ENCODE assay signal across 8 cellular contexts in the genomic region with DNA sequence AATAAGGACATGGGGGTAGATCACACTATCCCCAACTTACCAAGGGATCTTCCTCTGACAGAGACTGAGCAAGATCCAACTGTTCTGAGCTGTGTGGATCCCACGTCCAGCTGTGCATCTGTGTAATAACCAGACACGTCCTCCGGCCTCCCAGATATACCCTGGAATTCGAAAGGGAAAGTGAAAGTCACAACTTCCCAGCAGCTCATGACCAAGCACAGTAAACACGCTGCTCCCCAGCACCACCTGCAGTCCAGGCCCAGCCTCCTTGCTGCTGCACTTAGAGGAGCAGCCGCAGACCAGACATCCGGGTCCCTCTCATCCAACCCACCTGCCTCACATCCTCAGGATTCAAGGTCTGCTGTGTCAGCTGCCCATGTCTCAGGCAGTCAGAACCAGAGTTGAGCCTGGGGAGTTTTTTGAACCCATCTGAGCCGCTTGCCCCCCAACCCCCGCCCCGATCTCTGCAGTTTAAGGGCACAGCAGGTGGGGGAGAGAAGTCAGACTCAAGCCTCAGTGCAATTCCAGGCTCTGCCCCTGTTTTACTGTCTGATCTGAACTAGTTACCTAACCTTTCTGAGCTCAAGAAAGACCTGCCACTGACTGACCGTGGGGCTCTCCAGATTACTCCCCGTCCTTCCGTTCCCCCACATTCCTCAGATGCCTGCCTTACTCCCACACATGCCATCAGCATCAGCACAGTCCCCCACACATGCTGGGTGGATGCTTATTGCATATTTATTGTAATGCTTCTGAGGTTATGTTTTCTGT. TPM values are rescaled to one million over a fixed set of nuclear protein-coding genes. Genes with fewer than 3 reads are reported as not detected.
A peak's percentile ranks its signal among the peaks of the same experiment; 100 is the strongest.
DNase-seq lines count a peak whose midpoint lies in the region; ATAC-seq and TF ChIP-seq lines count a peak whose summit lies in the region.

A gene with protein sequence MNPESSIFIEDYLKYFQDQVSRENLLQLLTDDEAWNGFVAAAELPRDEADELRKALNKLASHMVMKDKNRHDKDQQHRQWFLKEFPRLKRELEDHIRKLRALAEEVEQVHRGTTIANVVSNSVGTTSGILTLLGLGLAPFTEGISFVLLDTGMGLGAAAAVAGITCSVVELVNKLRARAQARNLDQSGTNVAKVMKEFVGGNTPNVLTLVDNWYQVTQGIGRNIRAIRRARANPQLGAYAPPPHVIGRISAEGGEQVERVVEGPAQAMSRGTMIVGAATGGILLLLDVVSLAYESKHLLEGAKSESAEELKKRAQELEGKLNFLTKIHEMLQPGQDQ (minus strand): TSS at position 127 of the 771 bp plus-strand sequence. CDS start 6,365 bp downstream, outside the sequence.

- H3K4me3 ChIP-seq in DOHH2 (ENCODE audit: low read length) (peak within 1 kb of the TSS; percentile 72), fibroblast of pulmonary artery (replicated peaks; ENCODE audit: low read depth, low read length) (peak within 1 kb of the TSS; percentile 65)

- H3K27ac Mint-ChIP-seq in natural killer cell treated with Interleukin-12 subunit alpha and Interleukin-12 subunit beta and Interleukin-15 and Interleukin-18, amount 100 ng/mL, for 72 hours: peak within 1 kb of the TSS; percentile 99 to 100

- H3K4me1 ChIP-seq in DOHH2 (ENCODE audit: control insufficient read depth, low read length): peaks cover 16% of the 10 kb centered on the region

- no peaks in the 10 kb centered on the region for H3K9me2 ChIP-seq in DOHH2 (replicated peaks; ENCODE audit: control insufficient read depth, low read length)

- peak within 1 kb of the TSS; percentile 85 for H3K4me2 ChIP-seq in DOHH2 (ENCODE audit: low read length)

- peak; percentile 87 for ATAC-seq in GM21737 (IDR thresholded peaks at IDR 0.05; ENCODE audit: unreplicated experiment)
- ATAC-seq in natural killer cell treated with Interleukin-12 subunit alpha and Interleukin-12 subunit beta and Interleukin-15 and Interleukin-18, amount 100 ng/mL, for 72 hours: peak; percentile 94 to 95
- ATAC-seq in stimulated activated naive CD8-positive, alpha-beta T cell treated with anti-CD3 and anti-CD28 coated beads, Interleukin-15, Interleukin-2, amounts not matched to agents 100 U/mL and 50 U/mL, for 24 hours: peak; percentile 97

- H3K4me1 Mint-ChIP-seq in natural killer cell treated with Interleukin-12 subunit alpha and Interleukin-12 subunit beta and Interleukin-15 and Interleukin-18, amount 100 ng/mL, for 72 hours (ENCODE audit: low read depth in 2 of 2): peaks cover 47 to 55% of the 10 kb centered on the region in 2 donors

- H4K20me1 ChIP-seq in DOHH2 (ENCODE audit: control insufficient read depth, insufficient read depth, low read depth, low read length): no peaks in the 10 kb centered on the region

- H3K27ac ChIP-seq in DOHH2 (ENCODE audit: low read depth, low read length) (no peak within 1 kb of the TSS), KOPT-K1 (ENCODE audit: low read depth, low read length, poor library complexity, severe bottlenecking) (peak within 1 kb of the TSS; percentile 81)

- peaks cover 3% of the 10 kb centered on the region for H3K9me3 Mint-ChIP-seq in natural killer cell treated with Interleukin-12 subunit alpha and Interleukin-12 subunit beta and Interleukin-15 and Interleukin-18, amount 100 ng/mL, for 72 hours

- peaks cover 30% of the 10 kb centered on the region for H3K36me3 Mint-ChIP-seq in natural killer cell treated with Interleukin-12 subunit alpha and Interleukin-12 subunit beta and Interleukin-15 and Interleukin-18, amount 100 ng/mL, for 72 hours

- TF ChIP-seq CTCF in DOHH2 (IDR thresholded peaks at IDR 0.05; ENCODE audit: low read depth, low read length, poor library complexity, severe bottlenecking) (peak; percentile 76), fibroblast of pulmonary artery (IDR thresholded peaks at IDR 0.05; ENCODE audit: low read length, missing control alignments) (peak; percentile 74)

- H3K9me3 ChIP-seq in DOHH2 (ENCODE audit: control insufficient read depth, insufficient read depth, low read length) (no peaks in the 10 kb centered on the region), KOPT-K1 (ENCODE audit: insufficient read depth, low read length, poor library complexity, severe bottlenecking) (no peaks in the 10 kb centered on the region)

- H3K4me3 Mint-ChIP-seq in natural killer cell treated with Interleukin-12 subunit alpha and Interleukin-12 subunit beta and Interleukin-15 and Interleukin-18, amount 100 ng/mL, for 72 hours: peak within 1 kb of the TSS; percentile 99

- no peaks in the 10 kb centered on the region; the same call in 1 of the 2 replicates for H3K27me3 ChIP-seq in DOHH2 (ENCODE audit: control insufficient read depth, low read length)

- no peaks in the 10 kb centered on the region for H3K27me3 Mint-ChIP-seq in natural killer cell treated with Interleukin-12 subunit alpha and Interleukin-12 subunit beta and Interleukin-15 and Interleukin-18, amount 100 ng/mL, for 72 hours

- H3K36me3 ChIP-seq in DOHH2 (ENCODE audit: control insufficient read depth, low read length) (no peaks in the 10 kb centered on the region), KOPT-K1 (ENCODE audit: insufficient read depth, low read length) (peaks cover 24% of the 10 kb centered on the region)

- H3F3A ChIP-seq in DOHH2 (ENCODE audit: control insufficient read depth, insufficient read depth): no peaks in the 10 kb centered on the region

- H3K79me2 ChIP-seq in DOHH2 (ENCODE audit: control insufficient read depth, low read length): no peaks in the 10 kb centered on the region

- DNase-seq in RPMI8226 (peak; percentile 96), fibroblast of pulmonary artery (ENCODE audit: low read depth) (peak; percentile 93)
- peak; percentile 77 for DNase-seq in activated T-helper 9 cell treated with anti-CD3 and anti-CD28 coated beads, Interleukin-2, amount 50 U/mL, for 16 hours (ENCODE audit: low read depth)
- DNase-seq in natural killer cell treated with Interleukin-12 subunit alpha and Interleukin-12 subunit beta and Interleukin-15 and Interleukin-18, amount 100 ng/mL, for 72 hours (ENCODE audit: low spot score): peak; percentile 87
- peak; percentile 83 for DNase-seq in stimulated activated naive CD8-positive, alpha-beta T cell treated with anti-CD3 and anti-CD28 coated beads, Interleukin-15, Interleukin-2, amounts not matched to agents 100 U/mL and 50 U/mL, for 24 hours

RNA-seq across cellular contexts. Expression of the gene that starts here (rescaled TPM):
- total RNA-seq in natural killer cell treated with Interleukin-12 subunit alpha and Interleukin-12 subunit beta and Interleukin-15 and Interleukin-18, amount 100 ng/mL, for 72 hours: 100 to 1,000 TPM in 1 of 2 donors, 10 to 100 TPM in 1; 92.1 to 231 TPM
